ENCODE assay signal across 26 cellular contexts in genomic region chr11:128563308-128563707, GRCh38. TPM values are rescaled to one million over a fixed set of nuclear protein-coding genes. Genes with fewer than 3 reads are reported as not detected.
DNase-seq lines count a peak whose midpoint lies in the region; ATAC-seq, FAIRE-seq and TF ChIP-seq lines count a peak whose summit lies in the region.
"Had no signal": no experiment of that assay in that cellular context is flagged by ENCODE, and none has a peak within 500 bp of the region (broad histone marks: within the 10 kb centered on the region; RNA-seq: fewer than 3 reads in every experiment).

No MANE protein-coding gene starts in this region.

- FAIRE-seq in bronchial epithelial cell (lab: Jason Lieb, UNC), result peak; percentile 64
- FAIRE-seq: D721Med, G401.6 had no signal

- peaks cover 0 to 54% (median 29%) of the 10 kb centered on the region in 9 donors for H3K4me1 ChIP-seq in heart right ventricle
- H3K4me1 ChIP-seq in spleen, result peaks cover 25 to 83% (median 44%) of the 10 kb centered on the region in 6 donors
- H3K4me1 ChIP-seq: Peyer's patch had no signal

- H3K36me3 ChIP-seq in heart right ventricle (no peaks in the 10 kb centered on the region), bronchial epithelial cell (ENCODE audit: control insufficient read depth, insufficient read depth, low read length) (no peaks in the 10 kb centered on the region), spleen (no peaks in the 10 kb centered on the region)
- H3K36me3 ChIP-seq: Peyer's patch had no signal

- 75 to 81% methylated on average over 5 of the region's 5 CpGs for WGBS in heart right ventricle, 2 donors
- 65 to 84% (median 76%) methylated on average over 5 of the region's 5 CpGs for WGBS in spleen, 5 donors

- H3K27me3 ChIP-seq in heart right ventricle (no peaks in the 10 kb centered on the region), HL-60 (ENCODE audit: insufficient read depth, poor library complexity, severe bottlenecking) (no peaks in the 10 kb centered on the region), bronchial epithelial cell (ENCODE audit: control insufficient read depth, insufficient read depth, low read length) (no peaks in the 10 kb centered on the region), spleen (replicated peaks in 1 of 7) (no peaks in the 10 kb centered on the region)
- H3K27me3 ChIP-seq: Peyer's patch had no signal

- H3K27ac ChIP-seq in heart right ventricle (peak overlapping the region in 6 of 10 donors; percentile 5 to 82 (median 58)), HL-60 (replicated peaks) (peak overlapping the region; percentile 71), spleen (peak overlapping the region in 6 of 8 donors; percentile 40 to 76 (median 64))
- H3K27ac ChIP-seq: SK-N-MC had no signal

- H3K9me3 ChIP-seq in heart right ventricle (no peaks in the 10 kb centered on the region), spleen (no peaks in the 10 kb centered on the region)
- H3K9me3 ChIP-seq: Peyer's patch had no signal

- TF ChIP-seq CTCF in heart right ventricle (IDR thresholded peaks at IDR 0.05), result no peak
- TF ChIP-seq CTCF in HL-60 (IDR thresholded peaks at IDR 0.05; ENCODE audit: insufficient read depth, low read length), result no peak
- TF ChIP-seq CTCF in bronchial epithelial cell (IDR thresholded peaks at IDR 0.05; ENCODE audit: insufficient read depth, low read length, severe bottlenecking), result no peak
- no peak for TF ChIP-seq CTCF in spleen (IDR thresholded peaks at IDR 0.05 in 8 of 11, conservative IDR thresholded peaks at IDR 0.05 in 3 of 11)

- H3K4me3 ChIP-seq in heart right ventricle, result no peak overlapping the region
- H3K4me3 ChIP-seq in HL-60 (replicated peaks; ENCODE audit: insufficient read depth, low read length), result no peak overlapping the region
- H3K4me3 ChIP-seq in bronchial epithelial cell (ENCODE audit: low read depth, low read length), result no peak overlapping the region
- H3K4me3 ChIP-seq in spleen, result peak overlapping the region in 1 of 8 donors; percentile 14
- H3K4me3 ChIP-seq: Peyer's patch, SK-N-MC had no signal

- DNase-seq in heart right ventricle (no peak), Right ventricle myocardium superior (no peak), HL-60 (ENCODE audit: low read depth in 1 of 2, low spot score in 1 of 2) (no peak), bronchial epithelial cell (ENCODE audit: low read depth) (no peak), spleen (no peak), HCEC 1CT (no peak), middle frontal gyrus (ENCODE audit: extremely low spot score, low spot score) (no peak)
- no peak for DNase-seq in NK-92 treated with Interleukin-12 subunit alpha and Interleukin-12 subunit beta, amount 100 ng/mL, for 24 hours (lab: John Stamatoyannopoulos, UW)
- DNase-seq: 8988T; ACHN; CD4-positive, alpha-beta T cell; DMS53; GOT3; Kasumi-1; NCI-H1105 treated with DMSO at 0.1 percent for 48 hours; NCI-H146; NCI-H1930; NCI-H446 treated with DMSO at 0.1 percent for 48 hours; NCI-H526; NCI-H82; SIG-M5 had no signal

- TF ChIP-seq POLR2A in spleen (IDR thresholded peaks at IDR 0.05), result no peak

- intact Hi-C loops in heart right ventricle (cut with DNase I) (no loop called here), Right ventricle myocardium superior (cut with DNase I) (no loop called here), spleen (cut with DNase I; ENCODE audit: low total_unique reads) (no loop called here)

- ATAC-seq in heart right ventricle, result no peak
- no peak for ATAC-seq in Right ventricle myocardium superior (ENCODE audit: poor library complexity)
- ATAC-seq: HCT116 had no signal

RNA-seq across cellular contexts. Expression of gene ETS1, which starts 24.1 kb away (rescaled TPM):
- total RNA-seq in heart right ventricle (10 to 100 TPM; 33.1 to 93.4 (median 53.2) TPM), Right ventricle myocardium superior (45.6 TPM), bronchial epithelial cell (45.4 and 62.7 TPM in 2 replicates), spleen (100 to 1,000 TPM; 328 to 455 (median 371) TPM)
- polyA plus RNA-seq in heart right ventricle (10 to 100 TPM; 21.3 to 21.4 TPM), spleen (10 to 100 TPM; 58.1 to 95.2 (median 90.3) TPM)
